Comparison of ENCODE assay signal across 8 cellular contexts in the genomic region with DNA sequence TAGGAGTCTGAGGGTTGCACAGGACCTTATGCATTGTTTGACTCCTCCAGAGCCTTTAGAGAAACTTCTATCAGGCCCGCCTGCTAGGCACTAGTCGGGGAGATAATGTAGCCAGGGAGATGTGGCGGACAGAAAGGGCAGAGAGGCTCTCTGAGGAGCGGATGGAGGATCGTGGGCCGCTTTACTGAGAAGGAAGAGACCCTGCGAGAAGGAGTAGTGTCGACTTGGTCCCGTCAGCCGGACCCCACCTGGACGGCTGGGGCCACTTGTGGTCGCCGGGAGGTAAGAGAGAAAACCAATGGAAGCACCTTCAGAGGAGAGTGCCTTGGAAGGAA. TPM values are rescaled to one million over a fixed set of nuclear protein-coding genes. Genes with fewer than 3 reads are reported as not detected.
DNase-seq lines count a peak whose midpoint lies in the region; ATAC-seq and TF ChIP-seq lines count a peak whose summit lies in the region.

No MANE protein-coding gene starts in this region.

- H3K9ac ChIP-seq in OCI-LY3 (ENCODE audit: low read length): peak overlapping the region; percentile 96
- H3K9ac ChIP-seq in trophoblast cell (ENCODE audit: low read length): peak overlapping the region; percentile 55

- H3K23ac ChIP-seq in trophoblast cell (ENCODE audit: low read length): no peak overlapping the region

- H4K91ac ChIP-seq in trophoblast cell (ENCODE audit: low read depth, low read length): peak overlapping the region; percentile 60

- H3K27ac Mint-ChIP-seq in CD4-positive, alpha-beta memory T cell: peak overlapping the region; percentile 93 to 100 (median 99)

- no peaks in the 10 kb centered on the region for H4K20me1 ChIP-seq in OCI-LY3 (ENCODE audit: insufficient read depth, low read length)

- H3K4ac ChIP-seq in trophoblast cell (ENCODE audit: low read depth, low read length): peak overlapping the region; percentile 3

- H3K4me3 Mint-ChIP-seq in CD4-positive, alpha-beta memory T cell: peak overlapping the region; percentile 92 to 100 (median 99)

- peak overlapping the region; percentile 84 for H4K12ac ChIP-seq in trophoblast cell (ENCODE audit: low read depth, low read length)

- intact Hi-C loops in CD4-positive, alpha-beta memory T cell (cut with micrococcal nuclease): loop anchor here (1.0 to 5.0 kb wide), 6 partner anchors 15 to 201 kb away; a partner anchor contains a TSS

- WGBS in trophoblast cell (ENCODE audit: extremely low coverage, insufficient coverage, insufficient read length): no CpG with 5 or more reads among the region's 13 CpGs

- peaks cover 0 to 2% (median 0%) of the 10 kb centered on the region in 8 donors for H3K9me3 Mint-ChIP-seq in CD4-positive, alpha-beta memory T cell

- H3K27me3 ChIP-seq in CD4-positive, alpha-beta memory T cell (ENCODE audit: insufficient read depth, low read length): no peaks in the 10 kb centered on the region
- H3K27me3 ChIP-seq in OCI-LY3 (ENCODE audit: low read depth, low read length) (no peaks in the 10 kb centered on the region), trophoblast cell (ENCODE audit: insufficient read depth, low read length) (no peaks in the 10 kb centered on the region)

- peak overlapping the region; percentile 89 for H3K27ac ChIP-seq in CD4-positive, alpha-beta memory T cell (ENCODE audit: low read depth, low read length)
- H3K27ac ChIP-seq in OCI-LY3 (ENCODE audit: low read length) (peak overlapping the region; percentile 74; the same call in 1 of the 2 replicates), trophoblast cell (ENCODE audit: low read depth, low read length) (peak overlapping the region; percentile 1)

- H3K4me1 Mint-ChIP-seq in CD4-positive, alpha-beta memory T cell: peaks cover 32 to 71% (median 54%) of the 10 kb centered on the region in 4 donors

- H2AFZ ChIP-seq in OCI-LY3 (ENCODE audit: low read depth, low read length) (peak overlapping the region; percentile 94), trophoblast cell (ENCODE audit: insufficient read depth, low read length, poor library complexity) (peak overlapping the region; percentile 91)

- TF ChIP-seq CTCF in OCI-LY3 (IDR thresholded peaks at IDR 0.05; ENCODE audit: low read depth, low read length): no peak
- no peak for TF ChIP-seq CTCF in epithelial cell of proximal tubule (conservative IDR thresholded peaks at IDR 0.05; ENCODE audit: low read depth, low read length)

- H3K4me2 ChIP-seq in OCI-LY3 (ENCODE audit: low read length) (peak overlapping the region; percentile 91), trophoblast cell (ENCODE audit: low read length) (peak overlapping the region; percentile 73)

- peak overlapping the region; percentile 88 to 100 for H3K4me3 ChIP-seq in CD4-positive, alpha-beta memory T cell (ENCODE audit: low read length in 2 of 2)
- H3K4me3 ChIP-seq in OCI-LY3 (ENCODE audit: low read length) (peak overlapping the region; percentile 97), epithelial cell of proximal tubule (ENCODE audit: low read depth, low read length) (peak overlapping the region; percentile 71), trophoblast cell (ENCODE audit: low read depth, low read length) (peak overlapping the region; percentile 89)

- no peak overlapping the region for H2AK5ac ChIP-seq in trophoblast cell (ENCODE audit: low read length)

- CTCF ChIA-PET in CD4-positive, alpha-beta memory T cell (lab: Charles Lee; ENCODE audit: partially characterized antibody): no interaction called here

- no peaks in the 10 kb centered on the region for H3K9me3 ChIP-seq in CD4-positive, alpha-beta memory T cell (ENCODE audit: control insufficient read depth in 1 of 2, low read length in 2 of 2)
- H3K9me3 ChIP-seq in OCI-LY3 (ENCODE audit: insufficient read depth, low read length): no peaks in the 10 kb centered on the region
- no peaks in the 10 kb centered on the region for H3K9me3 ChIP-seq in trophoblast cell (ENCODE audit: insufficient read depth, low read depth, low read length)

- no peak overlapping the region for H3K18ac ChIP-seq in trophoblast cell (ENCODE audit: low read length)

- peak overlapping the region; percentile 27 for H3K14ac ChIP-seq in trophoblast cell (ENCODE audit: low read length)

- peaks cover 10 to 30% of the 10 kb centered on the region in 2 donors for H3K36me3 Mint-ChIP-seq in CD4-positive, alpha-beta memory T cell

- no peaks in the 10 kb centered on the region for H3K27me3 Mint-ChIP-seq in CD4-positive, alpha-beta memory T cell

- H2BK12ac ChIP-seq in trophoblast cell (ENCODE audit: low read length): no peak overlapping the region

- peak overlapping the region; percentile 53 for H2BK120ac ChIP-seq in trophoblast cell (ENCODE audit: insufficient read depth, low read length, poor library complexity)

- POLR2A ChIA-PET in CD4-positive, alpha-beta memory T cell (lab: Charles Lee; ENCODE audit: partially characterized antibody): interaction anchor here (2.3 to 2.4 kb wide), 2 partner anchors 30 to 201 kb away, joined by 14 to 19 read pairs; a partner anchor contains a TSS

- no peak for DNase-seq in CD4-positive, alpha-beta memory T cell
- DNase-seq in epithelial cell of proximal tubule (ENCODE audit: low read depth) (no peak), trophoblast cell (no peak), SW480 (ENCODE audit: low spot score) (no peak), inferior parietal cortex (ENCODE audit: extremely low spot score) (no peak), NCI-H2107 treated with DMSO at 0.1 percent for 48 hours (lab: John Stamatoyannopoulos, UW; ENCODE audit: unreplicated experiment) (no peak)

- H2BK5ac ChIP-seq in trophoblast cell (ENCODE audit: low read depth, low read length, poor library complexity): peak overlapping the region; percentile 4

- ATAC-seq in GM21786 (IDR thresholded peaks at IDR 0.05; ENCODE audit: unreplicated experiment): peak; percentile 15

- H3K79me1 ChIP-seq in trophoblast cell (ENCODE audit: low read length): peaks cover 8% of the 10 kb centered on the region

- H3K4me1 ChIP-seq in CD4-positive, alpha-beta memory T cell (ENCODE audit: insufficient read depth, low read length): peaks cover 49% of the 10 kb centered on the region
- H3K4me1 ChIP-seq in OCI-LY3 (ENCODE audit: low read length) (peaks cover 10% of the 10 kb centered on the region), trophoblast cell (ENCODE audit: control insufficient read depth in 1 of 2, insufficient read depth in 2 of 2, low read length in 2 of 2) (peaks cover 2 to 3% of the 10 kb centered on the region in 2 experiments)

- H3K79me2 ChIP-seq in OCI-LY3 (ENCODE audit: low read length) (peaks cover 32% of the 10 kb centered on the region), trophoblast cell (ENCODE audit: control insufficient read depth, insufficient read depth, low read length, poor library complexity) (peaks cover 8% of the 10 kb centered on the region)

- peaks cover 14% of the 10 kb centered on the region for H3K36me3 ChIP-seq in CD4-positive, alpha-beta memory T cell (ENCODE audit: insufficient read depth, low read length)
- H3K36me3 ChIP-seq in OCI-LY3 (replicated peaks; ENCODE audit: low read depth, low read length): peaks cover 10% of the 10 kb centered on the region
- peaks cover 26 to 32% of the 10 kb centered on the region in 2 experiments for H3K36me3 ChIP-seq in trophoblast cell (ENCODE audit: control insufficient read depth in 1 of 2, insufficient read depth in 2 of 2, low read length in 2 of 2)

- peak overlapping the region; percentile 59 for H4K8ac ChIP-seq in trophoblast cell (ENCODE audit: low read depth, low read length)

RNA-seq across cellular contexts. Expression of a gene that starts 0.5 kb away (rescaled TPM):
- 10 to 100 TPM; 77.0 to 78.4 TPM for total RNA-seq in CD4-positive, alpha-beta memory T cell
- 10 to 100 TPM; 58.0 to 59.6 TPM for polyA plus RNA-seq in CD4-positive, alpha-beta memory T cell
- 62.4 and 118 TPM in 2 replicates for total RNA-seq in epithelial cell of proximal tubule
- 39.0 and 41.3 TPM in 2 replicates for polyA plus RNA-seq in trophoblast cell (2013)

RNA-seq across cellular contexts. Expression of a gene that starts 29.6 kb away (rescaled TPM):
- 1 to 10 TPM; 1.3 to 2.4 TPM for total RNA-seq in CD4-positive, alpha-beta memory T cell
- polyA plus RNA-seq in CD4-positive, alpha-beta memory T cell: 1 to 10 TPM in 1 of 2 donors, under 1 TPM in 1; 0.97 to 1.5 TPM
- total RNA-seq in epithelial cell of proximal tubule: 0.07 and 0.12 TPM in 2 replicates
- 0.01 TPM in 1 of 2 replicates, not detected in the other for polyA plus RNA-seq in trophoblast cell (2013)

RNA-seq across cellular contexts. Expression of a gene that starts 37.0 kb away (rescaled TPM):
- under 1 TPM; 0.12 to 0.22 TPM for total RNA-seq in CD4-positive, alpha-beta memory T cell
- polyA plus RNA-seq in CD4-positive, alpha-beta memory T cell: under 1 TPM in 1 of 2 donors, not detected in 1; 0.15 TPM
- 0.07 TPM in 1 of 2 replicates, not detected in the other for total RNA-seq in epithelial cell of proximal tubule
- polyA plus RNA-seq in trophoblast cell (2013): 0.03 and 0.08 TPM in 2 replicates

RNA-seq across cellular contexts. Expression of a gene that starts 55.0 kb away (rescaled TPM):
- 10 to 100 TPM; 15.1 to 15.9 TPM for total RNA-seq in CD4-positive, alpha-beta memory T cell
- 1 to 10 TPM in 1 of 2 donors, under 1 TPM in 1; 0.73 to 4.7 TPM for polyA plus RNA-seq in CD4-positive, alpha-beta memory T cell
- total RNA-seq in epithelial cell of proximal tubule: 10.6 and 12.4 TPM in 2 replicates
- polyA plus RNA-seq in trophoblast cell (2013): 6.0 and 6.4 TPM in 2 replicates

Comparison
In these comparisons a context has a peak if more than half of its experiments do, and no peak if none do; other contexts are left out.
1. H3K27ac ChIP-seq: peak in every context shown above with its lines; median percentile 89 in CD4-positive, alpha-beta memory T cell; 74 in OCI-LY3; 1 in trophoblast cell.